Comparison of ENCODE assay signal across 9 cellular contexts in genomic region chr10:74008212-74008731, GRCh38. TPM values are rescaled to one million over a fixed set of nuclear protein-coding genes. Genes with fewer than 3 reads are reported as not detected.
A peak's percentile ranks its signal among the peaks of the same experiment; 100 is the strongest.
DNase-seq lines count a peak whose midpoint lies in the region; ATAC-seq and TF ChIP-seq lines count a peak whose summit lies in the region.
"Had no signal": no experiment of that assay in that cellular context is flagged by ENCODE, and none has a peak within 500 bp of the region (broad histone marks: within the 10 kb centered on the region; RNA-seq: fewer than 3 reads in every experiment).

No MANE protein-coding gene starts in this region.

- H3K27me3 Mint-ChIP-seq in activated T-helper 17 cell treated with anti-CD3 and anti-CD28 coated beads, Interleukin-2, amount 50 U/mL, for 72 hours, result no peaks in the 10 kb centered on the region

- peak overlapping the region; percentile 7 for H3K4me3 Mint-ChIP-seq in activated T-helper 17 cell treated with anti-CD3 and anti-CD28 coated beads, Interleukin-2, amount 50 U/mL, for 72 hours

- peak; percentile 65 for DNase-seq in retinal pigment epithelial cell (ENCODE audit: low read depth)
- no peak for DNase-seq in substantia nigra (lab: John Stamatoyannopoulos, UW)
- DNase-seq in KG1 (lab: John Stamatoyannopoulos, UW), result no peak
- no peak for DNase-seq in C1 segment of cervical spinal cord (lab: John Stamatoyannopoulos, UW)
- DNase-seq: activated gamma-delta T cell treated with Interleukin-2 at 50 U/mL for 16 hours had no signal

- no peak for TF ChIP-seq CTCF in retinal pigment epithelial cell (conservative IDR thresholded peaks at IDR 0.05; ENCODE audit: low read depth, low read length)

- H3K36me3 Mint-ChIP-seq in activated T-helper 17 cell treated with anti-CD3 and anti-CD28 coated beads, Interleukin-2, amount 50 U/mL, for 72 hours (ENCODE audit: low read depth), result peaks cover 10% of the 10 kb centered on the region

- H3K9me3 Mint-ChIP-seq in activated T-helper 17 cell treated with anti-CD3 and anti-CD28 coated beads, Interleukin-2, amount 50 U/mL, for 72 hours, result no peaks in the 10 kb centered on the region

- peaks cover 33% of the 10 kb centered on the region for H3K4me1 Mint-ChIP-seq in activated T-helper 17 cell treated with anti-CD3 and anti-CD28 coated beads, Interleukin-2, amount 50 U/mL, for 72 hours

- peak overlapping the region; percentile 33 for H3K27ac Mint-ChIP-seq in activated T-helper 17 cell treated with anti-CD3 and anti-CD28 coated beads, Interleukin-2, amount 50 U/mL, for 72 hours

- H3K27ac ChIP-seq in substantia nigra (ENCODE audit: low read depth, low read length, poor library complexity, severe bottlenecking), result no peak overlapping the region

- no peak overlapping the region for H3K4me3 ChIP-seq in retinal pigment epithelial cell (ENCODE audit: low read length)

- ATAC-seq in GM18508 (IDR thresholded peaks at IDR 0.05; ENCODE audit: insufficient read depth, unreplicated experiment), result peak; percentile 68
- peak; percentile 69 for ATAC-seq in HG03135 (IDR thresholded peaks at IDR 0.05; ENCODE audit: unreplicated experiment)
- peak; percentile 71 for ATAC-seq in activated T-helper 17 cell treated with anti-CD3 and anti-CD28 coated beads, Interleukin-2, amount 50 U/mL, for 72 hours (replicated peaks)
- ATAC-seq in HG03097 (IDR thresholded peaks at IDR 0.05; ENCODE audit: low FRiP score, unreplicated experiment), result no peak

RNA-seq across cellular contexts. Expression of gene VCL, which starts 10.4 kb away (rescaled TPM):
- 10 to 100 TPM; 18.4 to 27.2 TPM for total RNA-seq in activated T-helper 17 cell treated with anti-CD3 and anti-CD28 coated beads, Interleukin-2, amount 50 U/mL, for 72 hours
